Comparison of ENCODE assay signal across 8 cellular contexts in the genomic region with DNA sequence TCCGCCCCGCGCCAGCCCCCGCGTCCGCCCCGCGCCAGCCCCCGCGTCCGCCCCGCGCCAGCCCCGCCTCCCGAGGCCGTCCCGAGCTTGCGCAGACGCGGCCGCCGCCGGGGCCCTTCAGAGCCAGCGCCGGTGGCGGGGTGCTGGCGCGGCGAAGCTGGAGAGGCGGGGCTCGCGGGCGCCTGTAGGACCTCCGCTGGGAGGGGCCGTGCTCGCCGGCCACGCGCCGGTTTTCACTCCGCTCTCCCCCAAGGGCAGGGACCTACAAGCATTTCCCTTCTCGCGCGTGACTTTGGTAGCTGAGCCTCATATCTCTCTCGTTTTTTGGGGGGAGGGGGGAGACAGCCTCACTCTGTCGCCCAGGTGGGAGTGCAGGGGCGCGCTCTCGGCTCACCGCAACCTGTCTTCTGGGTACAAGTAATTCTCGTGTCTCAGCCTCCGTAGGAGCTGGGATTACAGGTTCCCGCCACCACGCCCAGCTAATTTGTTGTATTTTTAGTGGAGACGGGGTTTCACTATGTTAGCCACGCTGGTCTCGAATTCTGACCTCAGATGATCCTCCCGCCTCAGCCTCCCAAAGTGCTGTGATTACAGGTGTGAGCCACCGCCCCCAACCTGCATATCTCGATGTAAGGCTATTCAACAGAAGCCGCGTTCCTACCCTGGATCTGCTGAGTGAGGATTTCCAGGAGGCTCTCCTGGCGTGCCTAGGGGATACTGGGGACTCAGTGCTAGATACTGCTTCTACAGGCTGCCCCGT. TPM values are rescaled to one million over a fixed set of nuclear protein-coding genes. Genes with fewer than 3 reads are reported as not detected.
A peak's percentile ranks its signal among the peaks of the same experiment; 100 is the strongest.
DNase-seq lines count a peak whose midpoint lies in the region; ATAC-seq and TF ChIP-seq lines count a peak whose summit lies in the region.

A gene (minus strand): TSS at position 159 of the 760 bp plus-strand sequence. CDS start 6,595 bp downstream, outside the sequence.

- peak; percentile 49 for ATAC-seq in GM18873 (IDR thresholded peaks at IDR 0.05; ENCODE audit: low FRiP score, unreplicated experiment)
- peak; percentile 80 for ATAC-seq in HG03097 (IDR thresholded peaks at IDR 0.05; ENCODE audit: low FRiP score, unreplicated experiment)
- peak; percentile 95 to 97 (median 96) for ATAC-seq in right lobe of liver

- peaks cover 0 to 16% (median 0%) of the 10 kb centered on the region in 4 donors for H3K4me1 ChIP-seq in right lobe of liver

- peak; percentile 26 for TF ChIP-seq POLR2A in right lobe of liver (IDR thresholded peaks at IDR 0.05)

- DNase-seq in ACHN (peak; percentile 80), NCI-H446 treated with DMSO at 0.1 percent for 48 hours (lab: John Stamatoyannopoulos, UW) (peak; percentile 24), dorsolateral prefrontal cortex (peak; percentile 64 to 90 (median 78)), right lobe of liver (peak; percentile 79 to 84 (median 82))
- DNase-seq in activated CD4-positive, alpha-beta T cell treated with anti-CD3 and anti-CD28 coated beads, Interleukin-2, amount 50 U/mL, for 24 hours (ENCODE audit: low read depth in 1 of 2, low spot score in 1 of 2): peak; percentile 43 to 60
- peak; percentile 58 to 62 for DNase-seq in stimulated activated CD4-positive, alpha-beta T cell treated with anti-CD3 and anti-CD28 coated beads, Interleukin-2, amount 100 ng/mL, for 48 hours

- H3K27ac ChIP-seq in dorsolateral prefrontal cortex: peak within 1 kb of the TSS; percentile 29 to 95 (median 90)
- H3K27ac ChIP-seq in right lobe of liver: peak within 1 kb of the TSS; percentile 15 to 54 (median 40)

- in situ Hi-C loops in ACHN (cut with HindIII; ENCODE audit: low pct_ligation_motif_present, low pct_unique_long_range_greater_than_20kb, low sequenced_read_pairs): no loop called here

- peak in 1 of 56 donors; percentile 19 for TF ChIP-seq CTCF in dorsolateral prefrontal cortex (IDR thresholded peaks at IDR 0.05 in 54 of 56, conservative IDR thresholded peaks at IDR 0.05 in 2 of 56; ENCODE audit: low read depth in 1 of 56, partially characterized antibody in 56 of 56)
- no peak for TF ChIP-seq CTCF in right lobe of liver (IDR thresholded peaks at IDR 0.05)

- intact Hi-C loops in dorsolateral prefrontal cortex (cut with DNase I): loop anchor here in 1 of 2 donors (5.0 kb wide), 1 partner anchor 38 kb away; a partner anchor contains a TSS
- intact Hi-C loops in right lobe of liver (cut with DNase I): no loop called here

- H3K27me3 ChIP-seq in dorsolateral prefrontal cortex (no peaks in the 10 kb centered on the region), right lobe of liver (no peaks in the 10 kb centered on the region)

- 32% methylated on average over 3 of the region's 64 CpGs for WGBS in right lobe of liver (ENCODE audit: insufficient coverage, low coverage, low lambda C conversion rate, missing lambda C conversion rate)

- peak within 1 kb of the TSS; percentile 57 to 91 (median 83) for H3K4me3 ChIP-seq in dorsolateral prefrontal cortex
- H3K4me3 ChIP-seq in right lobe of liver: peak within 1 kb of the TSS; percentile 60 to 70 (median 66)

- peaks cover 0 to 3% (median 1%) of the 10 kb centered on the region in 4 donors for H3K36me3 ChIP-seq in right lobe of liver

- peaks cover 0 to 3% (median 0%) of the 10 kb centered on the region in 4 donors for H3K9me3 ChIP-seq in right lobe of liver

RNA-seq across cellular contexts. Expression of the gene that starts here (rescaled TPM):
- total RNA-seq in dorsolateral prefrontal cortex (10 to 100 TPM; 17.2 to 58.5 (median 36.2) TPM), right lobe of liver (1 to 10 TPM; 2.0 to 8.1 (median 5.4) TPM)

Comparison
In these comparisons a context has a peak if more than half of its experiments do, and no peak if none do; other contexts are left out.
1. Peak in every context shown above with its lines: DNase-seq, ATAC-seq, H3K4me3 ChIP-seq and H3K27ac ChIP-seq.
2. DNase-seq: peak in every context shown above with its lines; median percentile 82 in right lobe of liver; 80 in ACHN; 78 in dorsolateral prefrontal cortex; 60 in stimulated activated CD4-positive, alpha-beta T cell treated with anti-CD3 and anti-CD28 coated beads, Interleukin-2, amount 100 ng/mL, for 48 hours; 52 in activated CD4-positive, alpha-beta T cell treated with anti-CD3 and anti-CD28 coated beads, Interleukin-2, amount 50 U/mL, for 24 hours; 24 in NCI-H446 treated with DMSO at 0.1 percent for 48 hours.